8 cellular contexts compared by ENCODE assay signal in the genomic region with DNA sequence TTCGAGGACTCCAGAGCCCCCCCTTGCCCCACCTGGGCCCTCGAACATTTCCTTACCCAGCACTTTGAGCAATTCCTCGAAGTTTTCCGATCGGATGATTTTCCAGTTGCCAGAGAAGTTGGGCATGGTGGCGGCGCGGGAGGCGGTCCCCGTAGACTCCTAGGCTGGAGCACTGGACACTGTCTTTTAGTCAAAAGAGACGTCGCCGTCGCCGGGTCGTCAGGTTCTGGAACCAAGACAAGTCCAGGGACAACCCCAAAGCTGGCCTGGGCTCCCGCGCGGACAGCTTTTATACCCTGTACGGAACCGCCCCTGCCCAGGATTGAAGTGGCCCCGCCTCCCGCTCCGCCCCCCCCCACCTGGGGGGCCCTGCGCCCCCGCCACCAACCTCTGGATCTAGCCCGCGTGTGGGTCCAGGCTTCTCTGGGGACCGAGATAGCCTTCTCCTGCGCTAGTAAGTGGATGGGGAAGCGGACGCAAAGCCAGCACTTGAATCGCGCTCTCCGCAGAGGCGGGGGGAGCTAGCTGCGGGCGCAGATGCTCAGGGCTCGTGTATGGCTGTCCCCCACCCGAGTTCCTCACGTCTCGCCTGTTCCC.
A peak's percentile ranks its signal among the peaks of the same experiment; 100 is the strongest.
DNase-seq lines count a peak whose midpoint lies in the region; ATAC-seq and TF ChIP-seq lines count a peak whose summit lies in the region.

A gene (minus strand): TSS at position 263 of the 597 bp plus-strand sequence. CDS start 137 bp downstream, at position 126.

- TF ChIP-seq CTCF in GM06990 (IDR thresholded peaks at IDR 0.05; ENCODE audit: insufficient read depth, low read length, poor library complexity, severe bottlenecking) = no peak

- H3K27ac ChIP-seq in angular gyrus (ENCODE audit: low read depth, low read length) = peak within 1 kb of the TSS; percentile 71

- peak within 1 kb of the TSS; percentile 49 for H3K4me3 ChIP-seq in GM06990 (replicated peaks; ENCODE audit: low read depth, low read length)
- H3K4me3 ChIP-seq in iPS-15b (ENCODE audit: low read depth, low read length) = peak within 1 kb of the TSS; percentile 85

- H3K9me3 ChIP-seq in iPS-15b (ENCODE audit: control insufficient read depth, insufficient read depth, low read length) = no peaks in the 10 kb centered on the region

- peak within 1 kb of the TSS; percentile 79 for H3K9ac ChIP-seq in iPS-15b (ENCODE audit: low read depth, low read length)

- DNase-seq in GM06990 (ENCODE audit: extremely low read depth, insufficient read length) (no peak), NCI-H82 treated with DMSO at 0.1 percent for 48 hours (lab: John Stamatoyannopoulos, UW; ENCODE audit: unreplicated experiment) (peak; percentile 88), NCI-H2081 (lab: John Stamatoyannopoulos, UW) (no peak), SIG-M5 treated with dmso at 0.1 percent for 504 hours (lab: John Stamatoyannopoulos, UW; ENCODE audit: unreplicated experiment) (no peak)
- peak; percentile 18 to 33 for DNase-seq in stimulated activated CD4-positive, alpha-beta T cell treated with anti-CD3 and anti-CD28 coated beads, Interleukin-2, amount 100 ng/mL, for 48 hours

- H3K36me3 ChIP-seq in GM06990 (ENCODE audit: control insufficient read depth, insufficient read depth, low read length) = no peaks in the 10 kb centered on the region
- peaks cover 11% of the 10 kb centered on the region for H3K36me3 ChIP-seq in iPS-15b (ENCODE audit: control insufficient read depth, insufficient read depth, low read length)

- H3K27me3 ChIP-seq in GM06990 (replicated peaks; ENCODE audit: control insufficient read depth, insufficient read depth, low read length) = no peaks in the 10 kb centered on the region; the same call in 1 of the 2 replicates
- peaks cover 11% of the 10 kb centered on the region for H3K27me3 ChIP-seq in iPS-15b (ENCODE audit: control insufficient read depth, insufficient read depth, low read length)

- ATAC-seq in GM19452 (IDR thresholded peaks at IDR 0.05; ENCODE audit: unreplicated experiment) = no peak

- H3K4me1 ChIP-seq in iPS-15b (ENCODE audit: control insufficient read depth, insufficient read depth, low read length) = peaks cover 32% of the 10 kb centered on the region

Comparison
In these comparisons a context has a peak if more than half of its experiments do, and no peak if none do; other contexts are left out.
1. DNase-seq: peak in NCI-H82 treated with DMSO at 0.1 percent for 48 hours (single experiment) and stimulated activated CD4-positive, alpha-beta T cell treated with anti-CD3 and anti-CD28 coated beads, Interleukin-2, amount 100 ng/mL, for 48 hours (2 of 2); none in GM06990 (single experiment), NCI-H2081 (0 of 2) and SIG-M5 treated with dmso at 0.1 percent for 504 hours (single experiment).